In genomic region chr5:54517174-54517511, GRCh38 we compare ENCODE assay signal across 8 cellular contexts. TPM values are rescaled to one million over a fixed set of nuclear protein-coding genes. Genes with fewer than 3 reads are reported as not detected.
DNase-seq lines count a peak whose midpoint lies in the region; ATAC-seq and TF ChIP-seq lines count a peak whose summit lies in the region.

No MANE protein-coding gene starts in this region.

- POLR2A ChIA-PET in GM10248 (lab: Yijun Ruan, JAX): no interaction called here

- no peak overlapping the region for H3K18ac ChIP-seq in neuronal stem cell (ENCODE audit: low read length)

- peak overlapping the region; percentile 79 to 92 (median 89) for H3K4me3 Mint-ChIP-seq in IgD-negative memory B cell

- H3K27ac ChIP-seq in coronary artery (peak overlapping the region in 1 of 2 donors; percentile 94), neuronal stem cell (replicated peaks; ENCODE audit: low read length) (no peak overlapping the region)

- H4K8ac ChIP-seq in neuronal stem cell (ENCODE audit: low read depth, low read length): no peak overlapping the region

- H2AK5ac ChIP-seq in neuronal stem cell (ENCODE audit: low read depth, low read length): no peak overlapping the region

- no peak overlapping the region for H2BK120ac ChIP-seq in neuronal stem cell (ENCODE audit: low read depth, low read length)

- H3K4me1 ChIP-seq in neuronal stem cell (ENCODE audit: control insufficient read depth in 2 of 2, insufficient read depth in 1 of 2, low read depth in 1 of 2, low read length in 2 of 2): peaks cover 20 to 26% of the 10 kb centered on the region in 2 donors

- H3K79me1 ChIP-seq in neuronal stem cell (ENCODE audit: low read depth, low read length): peaks cover 8% of the 10 kb centered on the region

- peak overlapping the region; percentile 41 for H3K4me2 ChIP-seq in neuronal stem cell (ENCODE audit: insufficient read depth, low read length, poor library complexity, severe bottlenecking)

- peaks cover 6 to 11% of the 10 kb centered on the region in 2 donors for H3K9me3 ChIP-seq in neuronal stem cell (replicated peaks in 1 of 2; ENCODE audit: control insufficient read depth in 2 of 2, insufficient read depth in 1 of 2, low read depth in 1 of 2, low read length in 2 of 2)

- peaks cover 20 to 28% (median 21%) of the 10 kb centered on the region in 3 donors for H3K4me1 Mint-ChIP-seq in IgD-negative memory B cell

- TF ChIP-seq CTCF in coronary artery (IDR thresholded peaks at IDR 0.05): no peak
- no peak for TF ChIP-seq CTCF in GM10248 (IDR thresholded peaks at IDR 0.05; ENCODE audit: control extremely low read depth, extremely low read depth, low read depth, missing control alignments)

- H4K91ac ChIP-seq in neuronal stem cell (ENCODE audit: low read depth, low read length, poor library complexity): no peak overlapping the region

- no peak overlapping the region for H2BK12ac ChIP-seq in neuronal stem cell (ENCODE audit: low read length)

- no peak overlapping the region for H2BK5ac ChIP-seq in neuronal stem cell (ENCODE audit: low read length)

- no peak overlapping the region for H3K14ac ChIP-seq in neuronal stem cell (ENCODE audit: low read length)

- H2AFZ ChIP-seq in neuronal stem cell (ENCODE audit: low read length): peak overlapping the region; percentile 87

- DNase-seq in coronary artery (ENCODE audit: low spot score): no peak
- no peak for DNase-seq in neuronal stem cell (ENCODE audit: low spot score)
- DNase-seq in GM10248 (ENCODE audit: extremely low spot score): no peak
- DNase-seq in SIG-M5 treated with dmso at 0.1 percent for 504 hours (lab: John Stamatoyannopoulos, UW; ENCODE audit: unreplicated experiment): no peak
- no peak for DNase-seq in NOMO-1 (lab: John Stamatoyannopoulos, UW; ENCODE audit: unreplicated experiment in 2 of 2)
- DNase-seq in UCSD-AML1 (lab: John Stamatoyannopoulos, UW; ENCODE audit: unreplicated experiment): no peak

- no CpG with 5 or more reads among the region's 4 CpGs for WGBS in neuronal stem cell (ENCODE audit: extremely low coverage in 2 of 2, insufficient read length in 2 of 2, insufficient replicate concordance in 1 of 2), 2 donors

- H3K27ac Mint-ChIP-seq in IgD-negative memory B cell: peak overlapping the region in 2 of 3 donors; percentile 29 to 59

- no peak overlapping the region for H3K23ac ChIP-seq in neuronal stem cell (ENCODE audit: low read depth, low read length, poor library complexity)

- CTCF ChIA-PET in GM10248 (lab: Yijun Ruan, JAX): interaction anchor here (0.7 to 4.9 kb wide), 56 partner anchors 9 to 643 kb away, joined by 3 to 88 read pairs (median 4); partner anchors contain the start of gene GPX8

- ATAC-seq in GM18907 (IDR thresholded peaks at IDR 0.05; ENCODE audit: unreplicated experiment): peak; percentile 22

- no peaks in the 10 kb centered on the region for H3K9me3 Mint-ChIP-seq in IgD-negative memory B cell

- H3K4ac ChIP-seq in neuronal stem cell (ENCODE audit: low read length): no peak overlapping the region

- H2BK15ac ChIP-seq in neuronal stem cell (ENCODE audit: low read length): no peak overlapping the region

- H3K36me3 ChIP-seq in neuronal stem cell (replicated peaks in 1 of 2; ENCODE audit: control insufficient read depth in 2 of 2, insufficient read depth in 2 of 2, low read length in 2 of 2): peaks cover 2 to 27% of the 10 kb centered on the region in 2 donors

- no peak overlapping the region for H3K9ac ChIP-seq in neuronal stem cell (ENCODE audit: low read depth, low read length, poor library complexity)

- peaks cover 3% of the 10 kb centered on the region for H3K27me3 Mint-ChIP-seq in IgD-negative memory B cell

- peaks cover 0 to 3% (median 0%) of the 10 kb centered on the region in 3 experiments for H3K27me3 ChIP-seq in neuronal stem cell (ENCODE audit: control insufficient read depth in 3 of 3, insufficient read depth in 3 of 3, low read depth in 1 of 3, low read length in 3 of 3)

- H3K36me3 Mint-ChIP-seq in IgD-negative memory B cell: peaks cover 4% of the 10 kb centered on the region

- H3K4me3 ChIP-seq in coronary artery (peak overlapping the region; percentile 97), neuronal stem cell (ENCODE audit: low read length in 2 of 2) (peak overlapping the region in 1 of 2 donors; percentile 64)

RNA-seq across cellular contexts. Expression of gene SNX18, which starts 0.4 kb away (rescaled TPM):
- polyA plus RNA-seq in IgD-negative memory B cell: 4.0 TPM
- 9.7 TPM for polyA plus RNA-seq in neuronal stem cell (2013, experiment 1 of 2)
- 10.2 TPM for polyA plus RNA-seq in neuronal stem cell (2013, experiment 2 of 2)
